ENCODE assay signal across 9 cellular contexts in the genomic region with DNA sequence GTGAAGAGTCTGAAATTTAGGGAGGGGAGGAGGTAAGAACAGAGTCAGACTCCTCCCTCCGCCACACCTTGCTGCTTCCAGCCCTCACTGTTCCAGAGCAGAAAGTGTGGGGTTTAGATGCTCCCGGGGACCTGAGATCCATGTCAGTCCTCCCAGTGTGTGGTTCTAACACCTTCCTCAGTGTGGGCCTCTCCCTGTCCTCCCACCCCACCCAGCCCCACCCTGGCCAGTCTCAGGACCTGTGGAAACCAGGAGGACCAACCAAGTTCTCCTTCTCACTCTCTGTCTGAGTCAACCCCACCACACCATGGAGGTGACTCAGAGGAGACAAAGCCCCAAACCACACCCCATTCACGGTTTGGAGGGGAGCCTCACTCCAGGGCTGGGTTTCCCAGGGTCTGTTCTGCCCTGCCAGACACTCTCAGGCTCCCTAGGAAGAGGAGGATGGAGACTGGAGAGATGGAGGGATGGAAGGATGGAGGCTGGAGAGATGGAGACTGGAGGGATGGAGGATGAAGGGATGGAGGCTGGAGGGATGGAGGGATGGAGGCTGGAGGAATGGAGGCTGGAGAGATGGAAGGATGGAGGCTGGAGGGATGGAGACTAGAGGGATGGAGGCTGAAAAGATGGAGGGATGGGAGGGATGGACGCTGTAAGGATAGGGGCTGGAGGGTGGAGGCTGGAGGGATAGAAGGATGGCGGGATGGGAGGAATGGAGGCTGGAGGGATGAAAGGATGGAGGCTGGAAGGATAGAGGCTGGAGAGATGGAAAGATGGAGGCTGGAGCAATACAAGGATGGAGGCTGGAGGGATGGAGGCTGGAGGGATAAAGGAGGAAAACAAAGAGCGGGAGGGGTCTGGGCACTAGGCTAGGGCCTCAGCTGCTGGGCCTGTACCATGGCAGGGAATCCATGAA.
DNase-seq lines count a peak whose midpoint lies in the region; ATAC-seq and TF ChIP-seq lines count a peak whose summit lies in the region.
"Had no signal": no experiment of that assay in that cellular context is flagged by ENCODE, and none has a peak within 500 bp of the region (broad histone marks: within the 10 kb centered on the region; RNA-seq: fewer than 3 reads in every experiment).

No MANE protein-coding gene starts in this region.

- no peaks in the 10 kb centered on the region for H4K20me1 ChIP-seq in KMS-11 (ENCODE audit: insufficient read depth)

- DNase-seq in SKM-1 treated with dmso at 0.1 percent for 144 hours (lab: John Stamatoyannopoulos, UW; ENCODE audit: unreplicated experiment) (peak; percentile 47), SKM-1 (lab: John Stamatoyannopoulos, UW; ENCODE audit: unreplicated experiment) (no peak), activated T-cell treated with anti-CD3 and anti-CD28 coated beads for 24 hours (ENCODE audit: low read depth) (peak; percentile 79), NCI-H345 treated with DMSO at 0.1 percent for 48 hours (lab: John Stamatoyannopoulos, UW; ENCODE audit: unreplicated experiment) (no peak), inferior parietal cortex (ENCODE audit: extremely low spot score) (no peak), psoas muscle (no peak)
- peak; percentile 56 to 77 for DNase-seq in stimulated activated CD4-positive, alpha-beta T cell treated with anti-CD3 and anti-CD28 coated beads, Interleukin-12 subunit alpha, Interleukin-12 subunit beta, amount 100 ng/mL, for 24 hours (ENCODE audit: low read depth in 2 of 2)

- no peak overlapping the region; the same call in 1 of the 2 replicates for H2AFZ ChIP-seq in KMS-11 (ENCODE audit: low read depth)

- TF ChIP-seq CTCF in KMS-11 (conservative IDR thresholded peaks at IDR 0.05; ENCODE audit: low read depth, low read length) (no peak), psoas muscle (IDR thresholded peaks at IDR 0.05) (no peak)

- no peaks in the 10 kb centered on the region for H3K27me3 ChIP-seq in KMS-11 (ENCODE audit: insufficient read depth, low read depth)
- H3K27me3 ChIP-seq in psoas muscle (ENCODE audit: insufficient read depth in 3 of 3, low read length in 2 of 3) = peaks cover 0 to 16% (median 3%) of the 10 kb centered on the region in 3 donors

- H3K36me3 ChIP-seq in KMS-11 (ENCODE audit: insufficient read depth) (no peaks in the 10 kb centered on the region), psoas muscle (ENCODE audit: insufficient read depth in 1 of 2, low read depth in 1 of 2) (no peaks in the 10 kb centered on the region)

- no peaks in the 10 kb centered on the region for H3K79me2 ChIP-seq in KMS-11 (ENCODE audit: insufficient read depth, low read depth)

- intact Hi-C loops in psoas muscle (cut with DNase I) = no loop called here

- peaks cover 65% of the 10 kb centered on the region for H3K4me1 ChIP-seq in KMS-11 (ENCODE audit: low read depth, poor library complexity, severe bottlenecking)
- no peaks in the 10 kb centered on the region for H3K4me1 ChIP-seq in psoas muscle
- H3K4me1 ChIP-seq: A549 had no signal

- H3K9me3 ChIP-seq in psoas muscle = no peaks in the 10 kb centered on the region
- H3K9me3 ChIP-seq: A549 had no signal

- 65 to 74% (median 68%) methylated on average over 6 of the region's 6 CpGs for WGBS in psoas muscle, 3 donors

- no peak for ATAC-seq in psoas muscle
- ATAC-seq: A549 had no signal

- H3K9ac ChIP-seq in KMS-11 = no peak overlapping the region

- peak overlapping the region; percentile 56; the same call in 1 of the 2 replicates for H3K27ac ChIP-seq in KMS-11
- no peak overlapping the region for H3K27ac ChIP-seq in psoas muscle

- no peak overlapping the region; the same call in 1 of the 2 replicates for H3K4me2 ChIP-seq in KMS-11
- H3K4me2 ChIP-seq: A549 had no signal

- H3K4me3 ChIP-seq in KMS-11 (IDR thresholded peaks at IDR 0.05; ENCODE audit: insufficient read depth, low read depth, low read length) = no peak overlapping the region
- no peak overlapping the region for H3K4me3 ChIP-seq in psoas muscle
- H3K4me3 ChIP-seq: A549 had no signal

Comparison
In these comparisons a context has a peak if more than half of its experiments do, and no peak if none do; other contexts are left out.
1. DNase-seq: peak in SKM-1 treated with dmso at 0.1 percent for 144 hours (single experiment), activated T-cell treated with anti-CD3 and anti-CD28 coated beads for 24 hours (single experiment) and stimulated activated CD4-positive, alpha-beta T cell treated with anti-CD3 and anti-CD28 coated beads, Interleukin-12 subunit alpha, Interleukin-12 subunit beta, amount 100 ng/mL, for 24 hours (2 of 2); none in SKM-1 (single experiment), NCI-H345 treated with DMSO at 0.1 percent for 48 hours (single experiment), inferior parietal cortex (single experiment) and psoas muscle (0 of 2).